Comparison of ENCODE assay signal across 22 cellular contexts in the genomic region with DNA sequence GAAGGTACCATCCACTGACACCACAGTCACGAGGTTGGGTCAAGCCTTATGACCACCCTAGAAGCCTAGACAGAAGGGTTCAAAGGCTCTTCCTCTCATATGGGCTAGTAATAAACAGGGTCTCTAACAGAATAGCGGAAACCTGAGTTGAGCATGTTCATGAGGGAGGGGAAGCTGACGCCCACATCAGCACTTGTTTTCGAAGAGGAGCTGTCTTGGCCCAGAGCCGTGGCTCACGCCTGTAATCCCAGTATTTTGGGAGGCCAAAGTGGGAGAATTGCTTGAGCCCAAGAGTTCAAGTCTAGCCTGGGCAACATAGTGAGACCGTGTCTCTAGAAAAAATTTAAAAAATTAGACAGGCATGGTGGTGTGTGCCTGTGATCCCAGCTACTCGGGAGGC. TPM values are rescaled to one million over a fixed set of nuclear protein-coding genes. Genes with fewer than 3 reads are reported as not detected.
A peak's percentile ranks its signal among the peaks of the same experiment; 100 is the strongest.
DNase-seq lines count a peak whose midpoint lies in the region; ATAC-seq and TF ChIP-seq lines count a peak whose summit lies in the region.
"Had no signal": no experiment of that assay in that cellular context is flagged by ENCODE, and none has a peak within 500 bp of the region (broad histone marks: within the 10 kb centered on the region; RNA-seq: fewer than 3 reads in every experiment).

No MANE protein-coding gene starts in this region.

- no peak overlapping the region for H3K4me3 ChIP-seq in Panc1 (ENCODE audit: low read depth in 2 of 2, low read length in 2 of 2)
- no peak overlapping the region for H3K4me3 ChIP-seq in spleen
- no peak overlapping the region for H3K4me3 ChIP-seq in osteoblast (ENCODE audit: insufficient read depth, low read length)
- H3K4me3 ChIP-seq: A549, coronary artery, GM23338, tibial nerve had no signal

- H3K27ac Mint-ChIP-seq in activated CD8-positive, alpha-beta memory T cell treated with anti-CD3 and anti-CD28 coated beads, Interleukin-2, amount 10 ng/mL, durations not matched to agents 7 days and 5 days, result peak overlapping the region; percentile 95
- peak overlapping the region; percentile 97 for H3K27ac Mint-ChIP-seq in activated naive CD8-positive, alpha-beta T cell
- H3K27ac Mint-ChIP-seq: brain, GM23338 had no signal

- CTCF ChIA-PET in activated CD8-positive, alpha-beta memory T cell treated with anti-CD3 and anti-CD28 coated beads, Interleukin-2, amount 10 ng/mL, durations not matched to agents 7 days and 5 days (lab: Charles Lee), result interaction anchor here (10.0 to 11.6 kb wide), 2 partner anchors 19 to 134 kb away, joined by 167 to 206 read pairs; partner anchors contain the start of gene TMSB4X
- CTCF ChIA-PET in Panc1 (lab: Charles Lee), result no interaction called here

- no TSS peak for BruUV-seq in Panc1 (replicated peaks; lab: Mats Ljungman, UMichigan)

- peak overlapping the region; percentile 53 for H3K4me3 Mint-ChIP-seq in activated CD8-positive, alpha-beta memory T cell treated with anti-CD3 and anti-CD28 coated beads, Interleukin-2, amount 10 ng/mL, durations not matched to agents 7 days and 5 days
- peak overlapping the region; percentile 81 for H3K4me3 Mint-ChIP-seq in activated naive CD8-positive, alpha-beta T cell
- H3K4me3 Mint-ChIP-seq: brain, GM23338 had no signal

- H3K36me3 ChIP-seq in Panc1 (ENCODE audit: control insufficient read depth, insufficient read depth, low read length), result no peaks in the 10 kb centered on the region
- no peaks in the 10 kb centered on the region for H3K36me3 ChIP-seq in spleen
- H3K36me3 ChIP-seq in osteoblast (ENCODE audit: insufficient read depth, low read length), result no peaks in the 10 kb centered on the region
- H3K36me3 ChIP-seq: tibial nerve had no signal

- H3K27ac ChIP-seq in Panc1 (ENCODE audit: low read length) (peak overlapping the region; percentile 12; the same call in 1 of the 2 replicates), spleen (peak overlapping the region in 7 of 8 donors; percentile 48 to 96 (median 91)), osteoblast (ENCODE audit: low read depth, low read length) (no peak overlapping the region)
- H3K27ac ChIP-seq: coronary artery had no signal

- H4K20me1 ChIP-seq in osteoblast (ENCODE audit: insufficient read depth, low read length), result no peaks in the 10 kb centered on the region

- no peaks in the 10 kb centered on the region for H3K27me3 ChIP-seq in Panc1 (ENCODE audit: control insufficient read depth, insufficient read depth, low read length)
- H3K27me3 ChIP-seq in spleen (replicated peaks in 1 of 7), result no peaks in the 10 kb centered on the region
- no peaks in the 10 kb centered on the region for H3K27me3 ChIP-seq in osteoblast (ENCODE audit: insufficient read depth, low read length)
- H3K27me3 ChIP-seq: tibial nerve had no signal

- H3K27me3 Mint-ChIP-seq in activated CD8-positive, alpha-beta memory T cell treated with anti-CD3 and anti-CD28 coated beads, Interleukin-2, amount 10 ng/mL, durations not matched to agents 7 days and 5 days, result no peaks in the 10 kb centered on the region
- no peaks in the 10 kb centered on the region for H3K27me3 Mint-ChIP-seq in activated naive CD8-positive, alpha-beta T cell
- H3K27me3 Mint-ChIP-seq: brain had no signal

- H3K9me3 ChIP-seq in Panc1 (ENCODE audit: control insufficient read depth, insufficient read depth, low read depth, low read length) (no peaks in the 10 kb centered on the region), spleen (no peaks in the 10 kb centered on the region), osteoblast (ENCODE audit: low read depth, low read length) (no peaks in the 10 kb centered on the region)
- H3K9me3 ChIP-seq: A549, tibial nerve had no signal

- no peak for ATAC-seq in activated CD8-positive, alpha-beta memory T cell treated with anti-CD3 and anti-CD28 coated beads, Interleukin-2, amount 10 ng/mL, durations not matched to agents 7 days and 5 days
- no peak for ATAC-seq in Panc1
- ATAC-seq: A549, GM23338, SK-N-SH treated with all-trans-retinoic acid at 6 μM for 48 hours had no signal

- H3K4me1 ChIP-seq in Panc1 (ENCODE audit: control insufficient read depth, insufficient read depth, low read length) (peaks cover 9% of the 10 kb centered on the region; the same call in 1 of the 2 replicates), spleen (peaks cover 50 to 100% (median 83%) of the 10 kb centered on the region in 6 donors), osteoblast (ENCODE audit: insufficient read depth, low read length) (peaks cover 31% of the 10 kb centered on the region)

- no peak overlapping the region for H3K4me2 ChIP-seq in osteoblast (ENCODE audit: insufficient read depth, low read length)
- H3K4me2 ChIP-seq: A549, GM23338 had no signal

- H3K36me3 Mint-ChIP-seq in activated CD8-positive, alpha-beta memory T cell treated with anti-CD3 and anti-CD28 coated beads, Interleukin-2, amount 10 ng/mL, durations not matched to agents 7 days and 5 days, result no peaks in the 10 kb centered on the region
- H3K36me3 Mint-ChIP-seq in activated naive CD8-positive, alpha-beta T cell, result no peaks in the 10 kb centered on the region
- H3K36me3 Mint-ChIP-seq: brain had no signal

- intact Hi-C loops in Panc1 (cut with micrococcal nuclease; ENCODE audit: unreplicated experiment), result no loop called here
- intact Hi-C loops in spleen (cut with DNase I; ENCODE audit: low total_unique reads), result no loop called here

- POLR2A ChIA-PET in Panc1 (lab: Charles Lee), result no interaction called here

- no peak for TF ChIP-seq POLR2A in spleen (IDR thresholded peaks at IDR 0.05)

- H3K9me3 Mint-ChIP-seq in activated CD8-positive, alpha-beta memory T cell treated with anti-CD3 and anti-CD28 coated beads, Interleukin-2, amount 10 ng/mL, durations not matched to agents 7 days and 5 days (ENCODE audit: low read depth), result no peaks in the 10 kb centered on the region
- H3K9me3 Mint-ChIP-seq in activated naive CD8-positive, alpha-beta T cell (ENCODE audit: low read depth), result no peaks in the 10 kb centered on the region
- H3K9me3 Mint-ChIP-seq: GM23338 had no signal

- no peak for DNase-seq in activated CD8-positive, alpha-beta memory T cell treated with anti-CD3 and anti-CD28 coated beads, Interleukin-2, amount 10 ng/mL, durations not matched to agents 7 days and 5 days
- DNase-seq in activated CD8-positive, alpha-beta memory T cell treated with anti-CD3 and anti-CD28 coated beads for 24 hours, result no peak
- no peak for DNase-seq in Panc1 (ENCODE audit: low read depth, low spot score)
- no peak for DNase-seq in spleen
- DNase-seq in osteoblast (ENCODE audit: insufficient read length, low spot score, missing footprints), result no peak
- no peak for DNase-seq in SW480 (ENCODE audit: low spot score)
- no peak for DNase-seq in germinal center (ENCODE audit: low spot score)
- DNase-seq: foreskin fibroblast; kidney glomerular epithelial cell; mesendoderm; NCI-H1436; stimulated activated CD4-positive, alpha-beta T cell treated with anti-CD3 and anti-CD28 coated beads, Interleukin-12 subunit alpha, Interleukin-12 subunit beta, amount 100 ng/mL, for 4 hours had no signal

- H3K79me2 ChIP-seq in osteoblast (ENCODE audit: insufficient read depth, low read length), result no peaks in the 10 kb centered on the region

- H2AFZ ChIP-seq in osteoblast (ENCODE audit: low read length), result no peak overlapping the region
- H2AFZ ChIP-seq: GM23338 had no signal

- 55 to 88% (median 82%) methylated on average over 5 to 8 of the region's 8 CpGs for WGBS in spleen, 5 donors

- in situ Hi-C loops in Panc1 (cut with HindIII; ENCODE audit: low pct_unique_long_range_greater_than_20kb, low sequenced_read_pairs), result no loop called here

- TF ChIP-seq CTCF in Panc1 (IDR thresholded peaks at IDR 0.05) (no peak), spleen (IDR thresholded peaks at IDR 0.05 in 8 of 11, conservative IDR thresholded peaks at IDR 0.05 in 3 of 11) (no peak), osteoblast (IDR thresholded peaks at IDR 0.05; ENCODE audit: extremely low read depth, low read depth, low read length) (no peak)

- peaks cover 70% of the 10 kb centered on the region for H3K4me1 Mint-ChIP-seq in activated CD8-positive, alpha-beta memory T cell treated with anti-CD3 and anti-CD28 coated beads, Interleukin-2, amount 10 ng/mL, durations not matched to agents 7 days and 5 days
- peaks cover 81% of the 10 kb centered on the region for H3K4me1 Mint-ChIP-seq in activated naive CD8-positive, alpha-beta T cell (ENCODE audit: low read depth)
- H3K4me1 Mint-ChIP-seq: GM23338 had no signal

RNA-seq across cellular contexts. Expression of gene TMSB4X, which starts 21.5 kb away (rescaled TPM):
- 1,000 to 10,000 TPM; 6,072 to 7,639 TPM for total RNA-seq in activated CD8-positive, alpha-beta memory T cell treated with anti-CD3 and anti-CD28 coated beads, Interleukin-2, amount 10 ng/mL, durations not matched to agents 7 days and 5 days
- 2,928 TPM for total RNA-seq in Panc1 (2021; ENCODE audit: unreplicated experiment)
- polyA plus RNA-seq in Panc1 (2012; ENCODE audit: insufficient read length), result 5,442 TPM
- total RNA-seq in spleen, result over 10,000 TPM in 3 of 7 donors, 1,000 to 10,000 TPM in 4; 6,343 to 12,135 (median 6,919) TPM
- over 10,000 TPM; 14,844 to 19,174 (median 17,521) TPM for polyA plus RNA-seq in spleen
- total RNA-seq in osteoblast, result 5,120 and 5,652 TPM in 2 replicates

RNA-seq across cellular contexts. Expression of gene TLR8, which starts 47.0 kb away (rescaled TPM):
- not detected for total RNA-seq in activated CD8-positive, alpha-beta memory T cell treated with anti-CD3 and anti-CD28 coated beads, Interleukin-2, amount 10 ng/mL, durations not matched to agents 7 days and 5 days
- total RNA-seq in Panc1 (2021; ENCODE audit: unreplicated experiment), result not detected
- polyA plus RNA-seq in Panc1 (2012; ENCODE audit: insufficient read length), result not detected
- total RNA-seq in spleen, result 10 to 100 TPM; 19.9 to 76.5 (median 35.7) TPM
- polyA plus RNA-seq in spleen, result 1 to 10 TPM; 1.1 to 3.5 (median 1.5) TPM
- under 0.01 TPM in 1 of 2 replicates, not detected in the other for total RNA-seq in osteoblast
- total RNA-seq: activated CD8-positive, alpha-beta memory T cell treated with anti-CD3 and anti-CD28 coated beads for 36 hours; GM23338; RPMI7951 had no signal
- polyA plus RNA-seq: A549, GM23338, neural cell had no signal

Comparison
In these comparisons a context has a peak if more than half of its experiments do, and no peak if none do; other contexts are left out.
1. RNA of gene TLR8, which starts 47.0 kb away (total RNA-seq): 19.9 to 76.5 TPM in spleen; not detected in activated CD8-positive, alpha-beta memory T cell treated with anti-CD3 and anti-CD28 coated beads, Interleukin-2, amount 10 ng/mL, durations not matched to agents 7 days and 5 days, not detected in Panc1 (single experiment) and under 0.01 TPM in osteoblast; every median in the first group is over 10 times any median in the second.